18 cellular contexts compared by ENCODE assay signal in the genomic region with DNA sequence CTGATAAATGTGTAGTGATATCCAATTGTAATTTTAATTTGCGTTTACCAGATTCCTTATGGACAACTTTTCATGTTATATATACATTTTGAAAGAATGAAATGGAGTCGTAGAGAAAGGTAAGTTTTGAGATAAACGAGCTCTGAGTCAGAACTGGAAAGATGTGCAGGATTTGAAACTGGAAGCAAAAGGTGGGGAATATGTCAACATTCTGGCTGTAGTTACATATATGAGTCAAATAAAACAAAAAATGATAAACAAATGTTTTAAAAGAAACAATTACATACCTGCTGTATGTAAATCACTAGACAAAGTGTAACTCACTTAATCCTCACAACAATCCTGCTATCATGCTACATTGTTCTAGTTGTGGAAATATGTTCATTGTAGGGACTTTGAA.
"Had no signal": no experiment of that assay in that cellular context is flagged by ENCODE, and none has a peak within 500 bp of the region (broad histone marks: within the 10 kb centered on the region; RNA-seq: fewer than 3 reads in every experiment).

No MANE protein-coding gene starts in this region.

- FAIRE-seq: endometrium, islet of Langerhans had no signal

- ATAC-seq: activated CD8-positive, alpha-beta T cell treated with anti-CD3 and anti-CD28 coated beads, Interleukin-2, amount 10 ng/mL, durations not matched to agents 7 days and 5 days; activated T-cell treated with anti-CD3 and anti-CD28 coated beads, Interleukin-2, amount 50 U/mL, for 4 hours; left cardiac atrium; mucosa of descending colon had no signal

- DNase-seq: activated CD4-positive, alpha-beta T cell treated with anti-CD3 and anti-CD28 coated beads for 48 hours; activated CD4-positive, CD25-positive, alpha-beta regulatory T cell; activated CD8-positive, alpha-beta memory T cell treated with anti-CD3 and anti-CD28 coated beads, Interleukin-2, amount 50 U/mL, for 4 hours; activated CD8-positive, alpha-beta T cell treated with anti-CD3 and anti-CD28 coated beads, Interleukin-2, amount 10 ng/mL, durations not matched to agents 7 days and 5 days; activated naive CD4-positive, alpha-beta T cell treated with anti-CD3 and anti-CD28 coated beads, Interleukin-2, amount 50 U/mL, for 16 hours; activated T-cell treated with anti-CD3 and anti-CD28 coated beads, Interleukin-2, amount 50 U/mL, for 4 hours; erythroblast; foreskin melanocyte; glutamatergic neuron; hippocampal formation; left cardiac atrium; mesenchymal stem cell; mucosa of descending colon; naive B cell; stimulated activated CD4-positive, alpha-beta T cell treated with anti-CD3 and anti-CD28 coated beads, Interleukin-2, amount 100 ng/mL, for 48 hours; testis had no signal
